Comparison of ENCODE assay signal across 8 cellular contexts in the genomic region with DNA sequence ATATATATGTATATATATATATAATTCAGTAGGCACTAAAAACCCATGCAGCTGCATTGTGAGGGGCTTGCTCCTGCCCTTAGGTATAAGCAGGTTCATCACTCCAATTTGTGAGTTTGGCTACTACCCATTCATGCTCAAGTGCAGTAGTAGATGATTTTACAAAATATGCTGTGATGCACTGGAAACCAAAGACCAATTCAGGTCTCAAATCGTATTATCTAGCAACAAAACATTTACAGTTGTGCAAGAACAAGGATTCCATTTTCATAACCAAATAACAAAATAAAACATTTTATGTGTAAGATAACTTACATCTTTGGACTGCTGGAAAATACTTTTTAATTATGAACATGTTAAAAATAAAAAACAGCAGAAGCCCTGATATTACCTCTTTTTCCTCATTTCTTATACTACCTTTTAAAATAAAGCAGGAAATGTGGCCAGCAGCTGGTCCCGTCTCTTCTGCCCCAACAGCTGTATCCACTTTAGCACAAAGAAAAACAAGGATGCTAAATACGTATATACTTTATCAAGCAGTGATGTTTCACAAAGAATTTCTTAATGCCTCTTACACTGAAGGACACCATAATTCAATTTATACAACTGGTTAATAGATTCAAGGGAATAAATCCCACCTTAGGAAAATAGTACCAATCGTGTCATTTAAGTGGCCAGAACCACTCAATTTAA. TPM values are rescaled to one million over a fixed set of nuclear protein-coding genes. Genes with fewer than 3 reads are reported as not detected.
DNase-seq lines count a peak whose midpoint lies in the region; ATAC-seq and TF ChIP-seq lines count a peak whose summit lies in the region.

No MANE protein-coding gene starts in this region.

- TF ChIP-seq POLR2A in upper lobe of left lung (IDR thresholded peaks at IDR 0.05) (no peak), thyroid gland (IDR thresholded peaks at IDR 0.05) (no peak)

- H3K9me3 ChIP-seq in left lung = no peaks in the 10 kb centered on the region
- no peaks in the 10 kb centered on the region for H3K9me3 ChIP-seq in upper lobe of left lung
- H3K9me3 ChIP-seq in thyroid gland = no peaks in the 10 kb centered on the region

- peaks cover 49% of the 10 kb centered on the region for H3K36me3 Mint-ChIP-seq in activated naive CD4-positive, alpha-beta T cell treated with anti-CD3 and anti-CD28 coated beads for 36 hours (ENCODE audit: low read depth)
- H3K36me3 Mint-ChIP-seq in activated naive CD8-positive, alpha-beta T cell treated with anti-CD3 and anti-CD28 coated beads, Interleukin-2, amount 50 U/mL, for 24 hours (ENCODE audit: low read depth) = peaks cover 55% of the 10 kb centered on the region

- H3K27me3 Mint-ChIP-seq in activated naive CD4-positive, alpha-beta T cell treated with anti-CD3 and anti-CD28 coated beads for 36 hours (ENCODE audit: low read depth) = no peaks in the 10 kb centered on the region
- no peaks in the 10 kb centered on the region for H3K27me3 Mint-ChIP-seq in activated naive CD8-positive, alpha-beta T cell treated with anti-CD3 and anti-CD28 coated beads, Interleukin-2, amount 50 U/mL, for 24 hours

- peaks cover 18 to 59% of the 10 kb centered on the region in 2 donors for H3K4me1 ChIP-seq in left lung
- peaks cover 39 to 53% (median 49%) of the 10 kb centered on the region in 4 donors for H3K4me1 ChIP-seq in upper lobe of left lung
- peaks cover 19 to 22% of the 10 kb centered on the region in 2 donors for H3K4me1 ChIP-seq in thyroid gland

- H3K4me3 Mint-ChIP-seq in activated naive CD4-positive, alpha-beta T cell treated with anti-CD3 and anti-CD28 coated beads for 36 hours = peak overlapping the region; percentile 67
- peak overlapping the region; percentile 93 for H3K4me3 Mint-ChIP-seq in activated naive CD8-positive, alpha-beta T cell treated with anti-CD3 and anti-CD28 coated beads, Interleukin-2, amount 50 U/mL, for 24 hours

- H3K9me3 Mint-ChIP-seq in activated naive CD4-positive, alpha-beta T cell treated with anti-CD3 and anti-CD28 coated beads for 36 hours = no peaks in the 10 kb centered on the region
- H3K9me3 Mint-ChIP-seq in activated naive CD8-positive, alpha-beta T cell treated with anti-CD3 and anti-CD28 coated beads, Interleukin-2, amount 50 U/mL, for 24 hours = no peaks in the 10 kb centered on the region

- H3K27me3 ChIP-seq in left lung = no peaks in the 10 kb centered on the region
- no peaks in the 10 kb centered on the region for H3K27me3 ChIP-seq in upper lobe of left lung
- no peaks in the 10 kb centered on the region for H3K27me3 ChIP-seq in thyroid gland

- peaks cover 41% of the 10 kb centered on the region for H3K4me1 Mint-ChIP-seq in activated naive CD4-positive, alpha-beta T cell treated with anti-CD3 and anti-CD28 coated beads for 36 hours (ENCODE audit: low read depth)
- H3K4me1 Mint-ChIP-seq in activated naive CD8-positive, alpha-beta T cell treated with anti-CD3 and anti-CD28 coated beads, Interleukin-2, amount 50 U/mL, for 24 hours = peaks cover 57% of the 10 kb centered on the region

- CTCF ChIA-PET in activated naive CD4-positive, alpha-beta T cell treated with anti-CD3 and anti-CD28 coated beads for 36 hours (lab: Charles Lee) = interaction anchor here (0.6 kb wide), 1 partner anchor 15 kb away, joined by 3 read pairs; no protein-coding TSS in a partner anchor

- ATAC-seq in activated naive CD8-positive, alpha-beta T cell treated with anti-CD3 and anti-CD28 coated beads, Interleukin-2, amount 50 U/mL, for 24 hours = no peak
- ATAC-seq in left lung (no peak), upper lobe of left lung (ENCODE audit: low FRiP score in 2 of 2) (no peak)

- no peak for TF ChIP-seq EP300 in upper lobe of left lung (IDR thresholded peaks at IDR 0.05)

- H3K27ac Mint-ChIP-seq in activated naive CD4-positive, alpha-beta T cell treated with anti-CD3 and anti-CD28 coated beads for 36 hours = no peak overlapping the region
- H3K27ac Mint-ChIP-seq in activated naive CD8-positive, alpha-beta T cell treated with anti-CD3 and anti-CD28 coated beads, Interleukin-2, amount 50 U/mL, for 24 hours = peak overlapping the region; percentile 31

- intact Hi-C loops in activated naive CD4-positive, alpha-beta T cell treated with anti-CD3 and anti-CD28 coated beads for 36 hours (cut with micrococcal nuclease) = loop anchor here (1.0 kb wide), 1 partner anchor 9 kb away; no protein-coding TSS in a partner anchor
- intact Hi-C loops in left lung (cut with DNase I) = no loop called here
- intact Hi-C loops in thyroid gland (cut with DNase I) = no loop called here

- H3K36me3 ChIP-seq in left lung = peaks cover 0 to 31% of the 10 kb centered on the region in 2 donors
- H3K36me3 ChIP-seq in upper lobe of left lung = peaks cover 0 to 57% (median 4%) of the 10 kb centered on the region in 4 donors
- H3K36me3 ChIP-seq in thyroid gland = no peaks in the 10 kb centered on the region

- 10% methylated on average over 4 of the region's 4 CpGs for WGBS in upper lobe of left lung, 2 donors
- 18 to 19% methylated on average over 4 of the region's 4 CpGs for WGBS in thyroid gland, 2 donors

- DNase-seq in activated naive CD4-positive, alpha-beta T cell treated with anti-CD3 and anti-CD28 coated beads for 36 hours = no peak
- no peak for DNase-seq in activated naive CD4-positive, alpha-beta T cell treated with Interleukin-2 at 50 U/mL for 16 hours
- no peak for DNase-seq in activated naive CD8-positive, alpha-beta T cell treated with anti-CD3 and anti-CD28 coated beads, Interleukin-2, amount 50 U/mL, for 24 hours
- no peak for DNase-seq in left lung
- no peak for DNase-seq in upper lobe of left lung
- DNase-seq in thyroid gland = no peak
- DNase-seq in NCI-H2107 treated with DMSO at 0.1 percent for 48 hours (lab: John Stamatoyannopoulos, UW; ENCODE audit: unreplicated experiment) = no peak
- no peak for DNase-seq in medulla oblongata (ENCODE audit: extremely low spot score)

- H3K27ac ChIP-seq in left lung (no peak overlapping the region), upper lobe of left lung (no peak overlapping the region), thyroid gland (no peak overlapping the region)

- TF ChIP-seq CTCF in left lung (IDR thresholded peaks at IDR 0.05) (no peak), upper lobe of left lung (IDR thresholded peaks at IDR 0.05) (no peak), thyroid gland (IDR thresholded peaks at IDR 0.05) (no peak)

- H3K4me3 ChIP-seq in left lung = peak overlapping the region; percentile 16 to 92
- H3K4me3 ChIP-seq in upper lobe of left lung = peak overlapping the region in 3 of 4 donors; percentile 0 to 95 (median 84)
- H3K4me3 ChIP-seq in thyroid gland (replicated peaks in 1 of 3) = no peak overlapping the region

RNA-seq across cellular contexts. Expression of gene CREBZF, which starts 2.8 kb away (rescaled TPM):
- 10 to 100 TPM; 53.3 to 53.9 TPM for total RNA-seq in activated naive CD4-positive, alpha-beta T cell treated with anti-CD3 and anti-CD28 coated beads for 36 hours
- total RNA-seq in left lung (10 to 100 TPM; 30.2 to 35.6 TPM), upper lobe of left lung (100 to 1,000 TPM in 2 of 6 donors, 10 to 100 TPM in 4; 30.8 to 267 (median 66.6) TPM), thyroid gland (100 to 1,000 TPM in 2 of 4 donors, 10 to 100 TPM in 2; 72.9 to 125 (median 106) TPM)

RNA-seq across cellular contexts. Expression of gene TMEM126A, which starts 14.4 kb away (rescaled TPM):
- total RNA-seq in activated naive CD4-positive, alpha-beta T cell treated with anti-CD3 and anti-CD28 coated beads for 36 hours = 10 to 100 TPM; 47.5 to 56.2 TPM
- total RNA-seq in left lung = 10 to 100 TPM; 30.2 to 32.6 TPM
- total RNA-seq in upper lobe of left lung = 10 to 100 TPM in 5 of 6 donors, 1 to 10 TPM in 1; 7.4 to 27.0 (median 17.4) TPM
- 10 to 100 TPM; 24.1 to 31.7 (median 27.1) TPM for total RNA-seq in thyroid gland

RNA-seq across cellular contexts. Expression of gene CCDC89, which starts 23.9 kb away (rescaled TPM):
- total RNA-seq in activated naive CD4-positive, alpha-beta T cell treated with anti-CD3 and anti-CD28 coated beads for 36 hours = not detected
- total RNA-seq in left lung (1 to 10 TPM; 1.5 to 2.5 TPM), upper lobe of left lung (10 to 100 TPM in 1 of 6 donors, 1 to 10 TPM in 4, under 1 TPM in 1; 0.46 to 14.7 (median 2.8) TPM), thyroid gland (1 to 10 TPM in 1 of 4 donors, under 1 TPM in 2, not detected in 1; 0.33 to 2.2 (median 0.40) TPM)

RNA-seq across cellular contexts. Expression of gene TMEM126B, which starts 33.7 kb away (rescaled TPM):
- 10 to 100 TPM; 72.6 to 79.0 TPM for total RNA-seq in activated naive CD4-positive, alpha-beta T cell treated with anti-CD3 and anti-CD28 coated beads for 36 hours
- total RNA-seq in left lung (10 to 100 TPM; 50.8 to 61.3 TPM), upper lobe of left lung (10 to 100 TPM; 19.3 to 72.6 (median 44.8) TPM), thyroid gland (10 to 100 TPM; 45.6 to 65.7 (median 62.0) TPM)

RNA-seq across cellular contexts. Expression of gene DLG2, which starts 35.0 kb away (rescaled TPM):
- total RNA-seq in activated naive CD4-positive, alpha-beta T cell treated with anti-CD3 and anti-CD28 coated beads for 36 hours = 1 to 10 TPM; 3.3 to 4.6 TPM
- total RNA-seq in left lung = 10 to 100 TPM in 1 of 2 donors, 1 to 10 TPM in 1; 4.5 to 15.0 TPM
- 10 to 100 TPM in 2 of 6 donors, 1 to 10 TPM in 4; 3.4 to 37.7 (median 9.1) TPM for total RNA-seq in upper lobe of left lung
- total RNA-seq in thyroid gland = 10 to 100 TPM; 29.4 to 79.4 (median 42.4) TPM

Comparison
In these comparisons a context has a peak if more than half of its experiments do, and no peak if none do; other contexts are left out.
1. H3K4me3 ChIP-seq: peak in left lung (2 of 2) and upper lobe of left lung (3 of 4); none in thyroid gland (0 of 3).